ENCODE assay signal across 1 cellular context in genomic region chr4:118684873-118685811, GRCh38.
TF ChIP-seq lines count a peak whose summit lies in the region.

Gene METTL14 (plus strand): TSS chr4:118685392. CDS start chr4:118685535, 143 bp downstream.

TF ChIP-seq in GM12878, 131 proteins besides CTCF, POLR2A, EP300 and RAD21 (continued from another document and continues in another):
- TF ChIP-seq E2F8 (IDR thresholded peaks at IDR 0.05; ENCODE audit: low read depth, partially characterized antibody) (peak; percentile 86), STAT1 (conservative IDR thresholded peaks at IDR 0.05) (no peak), SIX5 (IDR thresholded peaks at IDR 0.05; ENCODE audit: low read depth, low read length, severe bottlenecking) (peak; percentile 43), POU2F2 (IDR thresholded peaks at IDR 0.05; ENCODE audit: borderline replicate concordance, low read depth, low read length) (peak; percentile 57; the same call in 2 of the 3 replicates), SRF (IDR thresholded peaks at IDR 0.05; ENCODE audit: low read depth in 2 of 2, low read length in 2 of 2) (peak; percentile 25 to 79; a peak in 1 of 4 replicates), ZSCAN29 (IDR thresholded peaks at IDR 0.05) (no peak), RB1 (IDR thresholded peaks at IDR 0.05; ENCODE audit: borderline replicate concordance) (peak; percentile 68), CEBPZ (IDR thresholded peaks at IDR 0.05; ENCODE audit: low read depth, low read length) (0 out of 2 replicates have a peak, but pooled peaks have one; percentile 33), SIN3A (IDR thresholded peaks at IDR 0.05; ENCODE audit: low read depth, low read length) (no peak; the same call in 1 of the 2 replicates), MTA3 (IDR thresholded peaks at IDR 0.05; ENCODE audit: borderline replicate concordance, low read length) (peak; percentile 56; the same call in 1 of the 2 replicates), USF2 (IDR thresholded peaks at IDR 0.05; ENCODE audit: borderline replicate concordance, low read depth, low read length) (no peak), ZBTB40 (IDR thresholded peaks at IDR 0.05; ENCODE audit: borderline replicate concordance) (peak; percentile 96), CBFB (IDR thresholded peaks at IDR 0.05; ENCODE audit: low read depth) (peak; percentile 30; the same call in 1 of the 2 replicates), LARP7 (IDR thresholded peaks at IDR 0.05) (0 out of 2 replicates have a peak, but pooled peaks have one; percentile 40), BCLAF1 (IDR thresholded peaks at IDR 0.05) (no peak), MEF2B (IDR thresholded peaks at IDR 0.05; ENCODE audit: partially characterized antibody, poor library complexity, severe bottlenecking) (peak; percentile 59), ZZZ3 (IDR thresholded peaks at IDR 0.05; ENCODE audit: control insufficient read depth, insufficient read length, low read depth) (no peak), SMARCA5 (IDR thresholded peaks at IDR 0.05) (peak; percentile 81; the same call in 1 of the 2 replicates), ATF7 (IDR thresholded peaks at IDR 0.05; ENCODE audit: low read depth) (peak; percentile 72), NR2C1 (IDR thresholded peaks at IDR 0.05) (no peak), ASH2L (IDR thresholded peaks at IDR 0.05; ENCODE audit: borderline replicate concordance, low read depth) (0 out of 2 replicates have a peak, but pooled peaks have one; percentile 59), IKZF1 (conservative IDR thresholded peaks at IDR 0.05) (peak; percentile 70), TARDBP (IDR thresholded peaks at IDR 0.05; ENCODE audit: borderline replicate concordance) (0 out of 2 replicates have a peak, but pooled peaks have one; percentile 66), PML (IDR thresholded peaks at IDR 0.05; ENCODE audit: low read length) (peak; percentile 95), ELK1 (IDR thresholded peaks at IDR 0.05; ENCODE audit: low read depth, low read length) (peak; percentile 61), HDAC6 (IDR thresholded peaks at IDR 0.05; ENCODE audit: unreplicated experiment) (no peak), GATAD2B (conservative IDR thresholded peaks at IDR 0.05; ENCODE audit: low read depth) (no peak), POLR2AphosphoS2 (IDR thresholded peaks at IDR 0.05; ENCODE audit: low read depth, low read length) (peak; percentile 79; the same call in 1 of the 2 replicates), TCF12 (IDR thresholded peaks at IDR 0.05; ENCODE audit: low read depth, low read length) (0 out of 2 replicates have a peak, but pooled peaks have one; percentile 15), ETV6 (conservative IDR thresholded peaks at IDR 0.05 in 1 of 2, IDR thresholded peaks at IDR 0.05 in 1 of 2; ENCODE audit: borderline replicate concordance in 1 of 2, low read depth in 1 of 2) (no peak), POLR2AphosphoS5 (IDR thresholded peaks at IDR 0.05; ENCODE audit: low read length) (peak; percentile 91), WRNIP1 (IDR thresholded peaks at IDR 0.05; ENCODE audit: borderline replicate concordance, low read depth, low read length) (0 out of 2 replicates have a peak, but pooled peaks have one; percentile 11), RELA (IDR thresholded peaks at IDR 0.05; ENCODE audit: borderline replicate concordance, partially characterized antibody) (peak; percentile 64), CREB1 (IDR thresholded peaks at IDR 0.05; ENCODE audit: low read depth) (peak; percentile 98), EGR1 (IDR thresholded peaks at IDR 0.05; ENCODE audit: borderline replicate concordance in 1 of 2, low read depth in 2 of 2, low read length in 2 of 2) (no peak), BMI1 (IDR thresholded peaks at IDR 0.05; ENCODE audit: borderline replicate concordance) (no peak), FOXM1 (IDR thresholded peaks at IDR 0.05; ENCODE audit: low read depth, low read length) (no peak), TCF7 (IDR thresholded peaks at IDR 0.05; ENCODE audit: borderline replicate concordance) (no peak), PKNOX1 (IDR thresholded peaks at IDR 0.05) (0 out of 2 replicates have a peak, but pooled peaks have one; percentile 15), RAD51 (IDR thresholded peaks at IDR 0.05) (0 out of 2 replicates have a peak, but pooled peaks have one; percentile 26), ZBTB33 (IDR thresholded peaks at IDR 0.05) (no peak), CREM (IDR thresholded peaks at IDR 0.05; ENCODE audit: low read depth) (peak; percentile 98), SUZ12 (IDR thresholded peaks at IDR 0.05; ENCODE audit: unreplicated experiment) (no peak)
